In genomic region chr12:110581951-110582285, GRCh38 we compare ENCODE assay signal across 8 cellular contexts. TPM values are rescaled to one million over a fixed set of nuclear protein-coding genes. Genes with fewer than 3 reads are reported as not detected.
A peak's percentile ranks its signal among the peaks of the same experiment; 100 is the strongest.
DNase-seq lines count a peak whose midpoint lies in the region; ATAC-seq, FAIRE-seq and TF ChIP-seq lines count a peak whose summit lies in the region.

No MANE protein-coding gene starts in this region.

- peak overlapping the region; percentile 85 for H3K4me2 ChIP-seq in PC-3 (ENCODE audit: low read length)

- peaks cover 21% of the 10 kb centered on the region for H3F3A ChIP-seq in PC-3 (ENCODE audit: low read length, unreplicated experiment)

- BruUV-seq in PC-3 (replicated peaks; lab: Mats Ljungman, UMichigan) = no TSS peak

- DNase-seq in GM03348 (ENCODE audit: low spot score) (peak; percentile 6), PC-3 (peak; percentile 40), epithelial cell of esophagus (ENCODE audit: low read depth) (peak; percentile 29), LoVo (ENCODE audit: low spot score) (no peak), GM12891 (ENCODE audit: insufficient read length, low spot score) (no peak), D341Med (ENCODE audit: low spot score) (no peak)
- no peak for DNase-seq in stimulated activated CD4-positive, alpha-beta T cell treated with anti-CD3 and anti-CD28 coated beads, Interleukin-2, amount 100 ng/mL, for 48 hours

- FAIRE-seq in GM12891 (lab: Jason Lieb, UNC) = no peak

- peaks cover 55% of the 10 kb centered on the region for H3K79me2 ChIP-seq in PC-3 (ENCODE audit: low read length)

- H4K20me1 ChIP-seq in PC-3 (ENCODE audit: low read length) = peaks cover 18% of the 10 kb centered on the region

- H3K4me1 ChIP-seq in PC-3 (ENCODE audit: insufficient read depth, low read length) (peaks cover 52% of the 10 kb centered on the region), neuron (ENCODE audit: insufficient read depth, low read length) (peaks cover 16% of the 10 kb centered on the region)

- H3K27me3 ChIP-seq in PC-3 (ENCODE audit: low read length) = no peaks in the 10 kb centered on the region
- H3K27me3 ChIP-seq in neuron (ENCODE audit: insufficient read depth, low read length) = peaks cover 11% of the 10 kb centered on the region

- TF ChIP-seq CTCF in PC-3 (conservative IDR thresholded peaks at IDR 0.05; ENCODE audit: low read depth, low read length) (no peak), epithelial cell of esophagus (IDR thresholded peaks at IDR 0.05; ENCODE audit: insufficient read depth, low read depth, low read length, missing control alignments) (no peak)

- ATAC-seq in PC-3 = no peak

- H3K36me3 ChIP-seq in PC-3 (ENCODE audit: low read depth, low read length) = no peaks in the 10 kb centered on the region
- H3K36me3 ChIP-seq in neuron (ENCODE audit: insufficient read depth, low read length) = no peaks in the 10 kb centered on the region

- H3K4me3 ChIP-seq in PC-3 (ENCODE audit: low read length) (peak overlapping the region; percentile 85), epithelial cell of esophagus (ENCODE audit: low read length) (peak overlapping the region; percentile 98), neuron (ENCODE audit: low read length) (peak overlapping the region; percentile 54)

- no peaks in the 10 kb centered on the region for H3K9me3 ChIP-seq in PC-3 (ENCODE audit: low read length)
- no peaks in the 10 kb centered on the region for H3K9me3 ChIP-seq in neuron (ENCODE audit: low read length)

- H3K27ac ChIP-seq in PC-3 (ENCODE audit: low read length) = peak overlapping the region; percentile 53

- CTCF ChIA-PET in PC-3 (lab: Charles Lee) = no interaction called here

- H3K9ac ChIP-seq in PC-3 (ENCODE audit: low read length) = peak overlapping the region; percentile 93

- no peaks in the 10 kb centered on the region for H3K9me2 ChIP-seq in PC-3 (replicated peaks; ENCODE audit: low read length)

- intact Hi-C loops in PC-3 (cut with micrococcal nuclease) = no loop called here

- H2AFZ ChIP-seq in PC-3 (ENCODE audit: low read length) = no peak overlapping the region
- H2AFZ ChIP-seq in neuron (ENCODE audit: low read depth, low read length) = no peak overlapping the region

- POLR2A ChIA-PET in PC-3 (lab: Charles Lee; ENCODE audit: unreplicated experiment) = no interaction called here

- no peak for TF ChIP-seq POLR2A in GM12891 (IDR thresholded peaks at IDR 0.05; ENCODE audit: low read depth, low read length)

TF ChIP-seq in GM12891, 5 proteins besides CTCF, POLR2A, EP300 and RAD21:
- no peak for TF ChIP-seq SPI1 (IDR thresholded peaks at IDR 0.05; ENCODE audit: low read depth, low read length)

RNA-seq across cellular contexts. Expression of gene PPTC7, which starts 1.2 kb away (rescaled TPM):
- total RNA-seq in PC-3 (2014; rRNA removed) = 9.0 and 16.0 TPM in 2 replicates
- polyA plus RNA-seq in GM12891 (2012; ENCODE audit: low read depth, missing spikeins) = 18.9 TPM

RNA-seq across cellular contexts. Expression of gene TCTN1, which starts 32.0 kb away (rescaled TPM):
- total RNA-seq in PC-3 (2014; rRNA removed) = 40.0 and 40.6 TPM in 2 replicates
- polyA plus RNA-seq in GM12891 (2012; ENCODE audit: low read depth, missing spikeins) = 22.4 TPM

Comparison
In these comparisons a context has a peak if more than half of its experiments do, and no peak if none do; other contexts are left out.
1. DNase-seq: peak in GM03348 (single experiment), PC-3 (single experiment) and epithelial cell of esophagus (single experiment); none in LoVo (single experiment), GM12891 (single experiment), stimulated activated CD4-positive, alpha-beta T cell treated with anti-CD3 and anti-CD28 coated beads, Interleukin-2, amount 100 ng/mL, for 48 hours (0 of 2) and D341Med (single experiment).
2. Peak in every context shown above with its lines, with median percentiles within 50 percentile points of each other: H3K4me3 ChIP-seq.